Comparison of ENCODE assay signal across 18 cellular contexts in genomic region chr10:125052146-125052545, GRCh38.
DNase-seq lines count a peak whose midpoint lies in the region; ATAC-seq and TF ChIP-seq lines count a peak whose summit lies in the region.
"Had no signal": no experiment of that assay in that cellular context is flagged by ENCODE, and none has a peak within 500 bp of the region (broad histone marks: within the 10 kb centered on the region; RNA-seq: fewer than 3 reads in every experiment).

No MANE protein-coding gene starts in this region.

- 88 to 95% methylated on average over 7 to 8 of the region's 8 CpGs for WGBS in upper lobe of left lung, 2 donors

- H3K27me3 ChIP-seq in GM23338 (ENCODE audit: insufficient read depth): no peaks in the 10 kb centered on the region
- no peaks in the 10 kb centered on the region for H3K27me3 ChIP-seq in upper lobe of left lung

- H3K9me2 ChIP-seq in GM23338 (ENCODE audit: insufficient read depth): no peaks in the 10 kb centered on the region

- TF ChIP-seq CTCF in GM23338 (conservative IDR thresholded peaks at IDR 0.05; ENCODE audit: low read depth in 2 of 2) (no peak), glutamatergic neuron (IDR thresholded peaks at IDR 0.05; ENCODE audit: partially characterized antibody, unreplicated experiment) (no peak), upper lobe of left lung (IDR thresholded peaks at IDR 0.05) (no peak), HFFc6 (IDR thresholded peaks at IDR 0.05) (no peak)

- H3K36me3 Mint-ChIP-seq in GM23338 (ENCODE audit: low read depth) (peaks cover 54% of the 10 kb centered on the region), glutamatergic neuron (ENCODE audit: unreplicated experiment) (peaks cover 5% of the 10 kb centered on the region), HFFc6 (ENCODE audit: low read depth) (peaks cover 11% of the 10 kb centered on the region)

- H2AFZ ChIP-seq in GM23338: no peak overlapping the region

- H3K4me1 Mint-ChIP-seq in GM23338 (peaks cover 87% of the 10 kb centered on the region), glutamatergic neuron (ENCODE audit: low read depth, unreplicated experiment) (peaks cover 63% of the 10 kb centered on the region), HFFc6 (ENCODE audit: low read depth) (peaks cover 63% of the 10 kb centered on the region)

- H4K20me1 ChIP-seq in GM23338 (replicated peaks; ENCODE audit: insufficient read depth): peaks cover 90% of the 10 kb centered on the region

- H3K27ac ChIP-seq in GM23338 (ENCODE audit: low read depth) (peak overlapping the region; percentile 78; the same call in 1 of the 2 replicates), upper lobe of left lung (peak overlapping the region in 3 of 4 donors; percentile 31 to 41 (median 35))

- no peak overlapping the region for H3K4me3 Mint-ChIP-seq in GM23338
- H3K4me3 Mint-ChIP-seq in glutamatergic neuron (ENCODE audit: unreplicated experiment): no peak overlapping the region
- no peak overlapping the region for H3K4me3 Mint-ChIP-seq in HFFc6
- H3K4me3 Mint-ChIP-seq: H9 had no signal

- H3K79me2 ChIP-seq in GM23338 (replicated peaks; ENCODE audit: insufficient read depth): peaks cover 100% of the 10 kb centered on the region

- ATAC-seq in GM23338: no peak
- ATAC-seq in upper lobe of left lung (ENCODE audit: low FRiP score in 2 of 2): no peak
- no peak for ATAC-seq in GM21786 (IDR thresholded peaks at IDR 0.05; ENCODE audit: unreplicated experiment)
- ATAC-seq: Panc1, SK-N-SH treated with all-trans-retinoic acid at 6 μM for 48 hours had no signal

- H3F3A ChIP-seq in GM23338 (replicated peaks; ENCODE audit: low read depth): peaks cover 9% of the 10 kb centered on the region; the same call in 1 of the 2 replicates

- no peaks in the 10 kb centered on the region; the same call in 2 of the 3 replicates for H3K9me3 Mint-ChIP-seq in GM23338
- H3K9me3 Mint-ChIP-seq in glutamatergic neuron (ENCODE audit: unreplicated experiment): peaks cover 19% of the 10 kb centered on the region
- H3K9me3 Mint-ChIP-seq in HFFc6: no peaks in the 10 kb centered on the region

- H3K27me3 Mint-ChIP-seq in GM23338 (ENCODE audit: insufficient read depth, low read depth, poor library complexity): peaks cover 21% of the 10 kb centered on the region
- peaks cover 20% of the 10 kb centered on the region for H3K27me3 Mint-ChIP-seq in glutamatergic neuron (ENCODE audit: unreplicated experiment)
- H3K27me3 Mint-ChIP-seq in HFFc6 (ENCODE audit: insufficient read depth): peaks cover 4% of the 10 kb centered on the region; the same call in 1 of the 2 replicates

- intact Hi-C loops in posterior vena cava (cut with DNase I): loop anchor here (10.0 kb wide), 2 partner anchors 47 to 103 kb away; no protein-coding TSS in a partner anchor

- no peak for TF ChIP-seq EP300 in upper lobe of left lung (IDR thresholded peaks at IDR 0.05)

- H3K4me2 ChIP-seq in GM23338: no peak overlapping the region

- DNase-seq in GM23338 (ENCODE audit: low spot score) (no peak), glutamatergic neuron (no peak), posterior vena cava (ENCODE audit: low spot score) (peak; percentile 53), upper lobe of left lung (no peak), HFFc6 (no peak), middle frontal gyrus (ENCODE audit: extremely low spot score, low spot score) (no peak)
- DNase-seq: DMS79 treated with DMSO at 0.1 percent for 48 hours, H9, IMR-90, MV-4-11, NCI-H1105 treated with DMSO at 0.1 percent for 48 hours, NCI-H2029 treated with DMSO at 0.1 percent for 48 hours, NCI-H2171, NCI-H524 treated with DMSO at 0.1 percent for 48 hours, NCI-H82 had no signal

- H3K27ac Mint-ChIP-seq in GM23338 (peak overlapping the region; percentile 51; the same call in 1 of the 2 replicates), glutamatergic neuron (ENCODE audit: unreplicated experiment) (peak overlapping the region; percentile 4), HFFc6 (no peak overlapping the region)

- TF ChIP-seq POLR2A in upper lobe of left lung (IDR thresholded peaks at IDR 0.05): no peak

- H3K36me3 ChIP-seq in GM23338 (ENCODE audit: insufficient read depth) (no peaks in the 10 kb centered on the region), upper lobe of left lung (peaks cover 0 to 6% (median 0%) of the 10 kb centered on the region in 4 donors)

- no peaks in the 10 kb centered on the region for H3K9me3 ChIP-seq in upper lobe of left lung

- peaks cover 65% of the 10 kb centered on the region for H3K4me1 ChIP-seq in GM23338 (ENCODE audit: insufficient read depth)
- H3K4me1 ChIP-seq in upper lobe of left lung: peaks cover 54 to 69% (median 60%) of the 10 kb centered on the region in 4 donors

- H3K4me3 ChIP-seq in GM23338 (no peak overlapping the region), upper lobe of left lung (no peak overlapping the region)

TF ChIP-seq in GM23338, 12 proteins besides CTCF, POLR2A, EP300 and RAD21 (continues in another document):
- TF ChIP-seq STAT1 (IDR thresholded peaks at IDR 0.05; ENCODE audit: unreplicated experiment): no peak
- no peak for TF ChIP-seq ZNF114 (CRISPR knock-in tag; IDR thresholded peaks at IDR 0.05)
- no peak for TF ChIP-seq EZH2 (IDR thresholded peaks at IDR 0.05; ENCODE audit: low read depth, unreplicated experiment)
- no peak for TF ChIP-seq NANOG (IDR thresholded peaks at IDR 0.05; ENCODE audit: borderline replicate concordance)
- no peak for TF ChIP-seq EZH2phosphoT487 (IDR thresholded peaks at IDR 0.05; ENCODE audit: unreplicated experiment)
- TF ChIP-seq ETS1 (IDR thresholded peaks at IDR 0.05): no peak
- no peak for TF ChIP-seq JUNB (IDR thresholded peaks at IDR 0.05; ENCODE audit: unreplicated experiment)
- TF ChIP-seq ZNF462 (CRISPR knock-in tag; IDR thresholded peaks at IDR 0.05): no peak
- no peak for TF ChIP-seq ZNF331 (CRISPR knock-in tag; IDR thresholded peaks at IDR 0.05; ENCODE audit: low read depth)
